Comparison of ENCODE assay signal across 8 cellular contexts in the genomic region with DNA sequence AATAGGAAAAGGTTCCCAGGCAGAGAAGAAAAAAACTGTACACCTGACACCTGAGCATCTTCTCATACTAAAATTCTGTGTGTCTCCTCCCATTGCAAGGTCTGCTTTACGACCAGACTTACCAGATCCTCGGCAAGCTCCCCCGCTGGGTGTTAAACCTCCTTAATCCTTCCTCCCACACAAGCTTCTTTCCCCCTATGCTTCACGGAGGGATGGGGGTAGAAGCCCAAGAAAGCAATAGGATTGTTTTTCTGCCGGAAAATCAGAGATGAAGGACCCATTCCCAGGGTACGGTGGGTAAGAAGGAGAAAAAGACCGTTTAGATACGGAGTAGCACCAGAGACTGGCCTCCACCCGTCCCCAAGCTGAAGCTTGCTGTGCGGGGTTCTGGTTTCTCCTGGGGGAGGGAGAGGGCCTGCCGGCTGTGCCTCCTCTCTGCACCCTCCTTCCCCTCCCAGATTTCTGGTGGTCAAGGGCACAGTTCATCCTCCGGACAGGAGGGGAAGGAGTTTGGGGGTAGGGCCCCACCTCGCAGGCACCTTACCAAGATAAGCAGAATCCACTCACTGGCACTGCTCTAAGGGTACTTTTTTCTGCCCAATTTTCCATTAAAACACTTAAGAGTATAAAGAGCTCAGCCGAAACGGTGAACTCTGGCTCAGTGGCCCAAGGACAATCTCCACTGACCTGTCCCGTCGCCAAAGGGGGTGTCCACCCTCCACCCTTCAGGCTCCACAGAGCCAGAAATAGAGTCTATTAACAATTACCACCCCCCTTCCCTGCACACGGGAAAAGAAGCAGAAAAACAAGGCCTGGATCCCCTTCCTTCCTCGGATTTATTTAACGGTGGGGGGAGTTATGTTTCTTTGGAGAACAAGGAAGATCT. TPM values are rescaled to one million over a fixed set of nuclear protein-coding genes. Genes with fewer than 3 reads are reported as not detected.
A peak's percentile ranks its signal among the peaks of the same experiment; 100 is the strongest.
DNase-seq lines count a peak whose midpoint lies in the region; ATAC-seq and TF ChIP-seq lines count a peak whose summit lies in the region.

No MANE protein-coding gene starts in this region.

- peaks cover 50% of the 10 kb centered on the region for H3K79me2 ChIP-seq in mesendoderm (ENCODE audit: control insufficient read depth, insufficient read depth, low read length)

- peak overlapping the region; percentile 93 for H3K9ac ChIP-seq in HUES48 (ENCODE audit: low read depth, low read length)
- H3K9ac ChIP-seq in colonic mucosa (ENCODE audit: low read depth in 2 of 2, low read length in 2 of 2), result peak overlapping the region; percentile 100
- H3K9ac ChIP-seq in mesendoderm (ENCODE audit: low read length), result peak overlapping the region; percentile 99

- H3K79me1 ChIP-seq in mesendoderm (ENCODE audit: low read length), result peaks cover 9% of the 10 kb centered on the region

- H3K4ac ChIP-seq in mesendoderm (ENCODE audit: low read depth, low read length), result peak overlapping the region; percentile 93

- peaks cover 31% of the 10 kb centered on the region for H3K36me3 Mint-ChIP-seq in CD8-positive, alpha-beta T cell

- peak overlapping the region; percentile 79 for H3K4me3 ChIP-seq in CD8-positive, alpha-beta T cell (ENCODE audit: low read depth, low read length)
- H3K4me3 ChIP-seq in HUES48 (ENCODE audit: low read depth, low read length), result peak overlapping the region; percentile 80
- peak overlapping the region; percentile 89 for H3K4me3 ChIP-seq in colonic mucosa
- peak overlapping the region; percentile 98 for H3K4me3 ChIP-seq in mesendoderm (ENCODE audit: low read length)
- H3K4me3 ChIP-seq in thyroid gland (replicated peaks in 1 of 3), result peak overlapping the region; percentile 91 to 99 (median 99)

- peak overlapping the region; percentile 78 for H3K27ac ChIP-seq in CD8-positive, alpha-beta T cell (ENCODE audit: low read depth, low read length)
- H3K27ac ChIP-seq in HUES48 (ENCODE audit: low read depth, low read length) (peak overlapping the region; percentile 100), colonic mucosa (peak overlapping the region; percentile 99), mesendoderm (ENCODE audit: low read depth, low read length) (peak overlapping the region; percentile 71), thyroid gland (peak overlapping the region; percentile 99 to 100 (median 99))

- TF ChIP-seq CTCF in CD8-positive, alpha-beta T cell (IDR thresholded peaks at IDR 0.05), result no peak
- no peak for TF ChIP-seq CTCF in colonic mucosa (IDR thresholded peaks at IDR 0.05)
- TF ChIP-seq CTCF in thyroid gland (IDR thresholded peaks at IDR 0.05), result no peak

- POLR2A ChIA-PET in CD8-positive, alpha-beta T cell (lab: Charles Lee), result interaction anchor here (0.9 to 7.5 kb wide), 9 partner anchors 9 to 221 kb away, joined by 3 to 85 read pairs (median 5); partner anchors contain the start of genes ACO2, PHF5A, PMM1 and TEF

- no peak for ATAC-seq in CD8-positive, alpha-beta T cell

- DNase-seq in CD8-positive, alpha-beta T cell, result peak in 5 of 7 experiments; percentile 18 to 54 (median 33)
- DNase-seq in T-helper 9 cell (peak; percentile 7), colonic mucosa (peak; percentile 45), mesendoderm (peak; percentile 87), thyroid gland (peak; percentile 72 to 74), HuH-7 (ENCODE audit: low spot score) (no peak), A172 (ENCODE audit: low spot score) (no peak)

- H3K4me3 Mint-ChIP-seq in CD8-positive, alpha-beta T cell, result peak overlapping the region; percentile 90

- H3K27me3 ChIP-seq in CD8-positive, alpha-beta T cell (ENCODE audit: insufficient read depth, low read length), result no peaks in the 10 kb centered on the region
- H3K27me3 ChIP-seq in HUES48 (ENCODE audit: control insufficient read depth, insufficient read depth, low read length) (no peaks in the 10 kb centered on the region), colonic mucosa (no peaks in the 10 kb centered on the region), mesendoderm (ENCODE audit: insufficient read depth, low read length, poor library complexity) (no peaks in the 10 kb centered on the region), thyroid gland (no peaks in the 10 kb centered on the region)

- H3K18ac ChIP-seq in mesendoderm (ENCODE audit: low read length), result peak overlapping the region; percentile 99

- no peaks in the 10 kb centered on the region for H3K9me3 ChIP-seq in CD8-positive, alpha-beta T cell (ENCODE audit: low read length)
- no peaks in the 10 kb centered on the region for H3K9me3 ChIP-seq in HUES48 (ENCODE audit: control insufficient read depth, insufficient read depth, low read length)
- no peaks in the 10 kb centered on the region for H3K9me3 ChIP-seq in colonic mucosa
- no peaks in the 10 kb centered on the region for H3K9me3 ChIP-seq in thyroid gland

- H3K27me3 Mint-ChIP-seq in CD8-positive, alpha-beta T cell (ENCODE audit: low read depth), result no peaks in the 10 kb centered on the region

- no peak overlapping the region for H4K5ac ChIP-seq in mesendoderm (ENCODE audit: low read length)

- peaks cover 11% of the 10 kb centered on the region for H3K4me1 ChIP-seq in CD8-positive, alpha-beta T cell (ENCODE audit: insufficient read depth, low read length)
- H3K4me1 ChIP-seq in HUES48 (ENCODE audit: control insufficient read depth, insufficient read depth, low read length) (peaks cover 6% of the 10 kb centered on the region), colonic mucosa (peaks cover 11% of the 10 kb centered on the region), mesendoderm (ENCODE audit: control insufficient read depth, low read depth, low read length) (peaks cover 3% of the 10 kb centered on the region), thyroid gland (peaks cover 31 to 38% of the 10 kb centered on the region in 2 donors)

- intact Hi-C loops in CD8-positive, alpha-beta T cell (cut with DNase I, micrococcal nuclease), result loop anchor here (1.0 to 10.0 kb wide), 9 partner anchors 24 to 1169 kb away; partner anchors contain the start of genes ACO2 (in 1 of the 2), EP300 (in 1 of the 2), L3MBTL2 (in 1 of the 2) and NAGA (in 1 of the 2)
- intact Hi-C loops in colonic mucosa (cut with DNase I), result loop anchor here (5.0 kb wide), 1 partner anchor 158 kb away; the partner anchor contains the start of gene RANGAP1
- intact Hi-C loops in thyroid gland (cut with DNase I), result no loop called here

- H3K9me3 Mint-ChIP-seq in CD8-positive, alpha-beta T cell, result no peaks in the 10 kb centered on the region

- H4K8ac ChIP-seq in mesendoderm (ENCODE audit: low read depth, low read length), result no peak overlapping the region

- peak overlapping the region; percentile 86 for H2BK5ac ChIP-seq in mesendoderm (ENCODE audit: low read length)

- peak overlapping the region; percentile 73 for H2BK120ac ChIP-seq in mesendoderm (ENCODE audit: low read depth, low read length)

- H3K4me1 Mint-ChIP-seq in CD8-positive, alpha-beta T cell (ENCODE audit: low read depth), result peaks cover 36% of the 10 kb centered on the region

- peak in 1 of 2 donors; percentile 58 for TF ChIP-seq POLR2A in thyroid gland (IDR thresholded peaks at IDR 0.05)

- H3K36me3 ChIP-seq in CD8-positive, alpha-beta T cell (ENCODE audit: insufficient read depth, low read length), result no peaks in the 10 kb centered on the region
- H3K36me3 ChIP-seq in HUES48 (ENCODE audit: control insufficient read depth, insufficient read depth, low read length), result peaks cover 25% of the 10 kb centered on the region
- H3K36me3 ChIP-seq in colonic mucosa, result no peaks in the 10 kb centered on the region
- H3K36me3 ChIP-seq in mesendoderm (ENCODE audit: control insufficient read depth, insufficient read depth, low read length), result peaks cover 3% of the 10 kb centered on the region
- H3K36me3 ChIP-seq in thyroid gland, result peaks cover 5% of the 10 kb centered on the region in 2 donors

- CTCF ChIA-PET in CD8-positive, alpha-beta T cell (lab: Charles Lee), result interaction anchor here (1.0 to 1.7 kb wide), 3 partner anchors 19 to 42 kb away, joined by 4 to 5 read pairs (median 4); partner anchors contain the start of gene PHF5A

- H2AK5ac ChIP-seq in mesendoderm (ENCODE audit: low read length), result peak overlapping the region; percentile 88

- peak overlapping the region; percentile 91 for H3K56ac ChIP-seq in mesendoderm (ENCODE audit: low read length)

- peak overlapping the region; percentile 95 for H3K27ac Mint-ChIP-seq in CD8-positive, alpha-beta T cell

- H2BK15ac ChIP-seq in mesendoderm (replicated peaks; ENCODE audit: low read depth), result no peak overlapping the region

- H3K4me2 ChIP-seq in mesendoderm (ENCODE audit: low read length), result peak overlapping the region; percentile 90

- WGBS in mesendoderm (ENCODE audit: extremely low coverage, insufficient coverage, low lambda C conversion rate), result no CpG with 5 or more reads among the region's 20 CpGs
- WGBS in thyroid gland, 2 donors, result 0 to 1% methylated on average over 20 of the region's 20 CpGs

- H3K23ac ChIP-seq in mesendoderm (ENCODE audit: low read length), result peak overlapping the region; percentile 86

RNA-seq across cellular contexts. Expression of gene TOB2, which starts 1.2 kb away (rescaled TPM):
- total RNA-seq in CD8-positive, alpha-beta T cell, result 10 to 100 TPM; 27.0 to 33.5 TPM
- total RNA-seq in colonic mucosa, result 10 to 100 TPM; 63.2 to 66.1 TPM
- 23.7 TPM for polyA plus RNA-seq in mesendoderm (2013, experiment 1 of 2)
- 25.4 TPM for polyA plus RNA-seq in mesendoderm (2013, experiment 2 of 2)
- total RNA-seq in thyroid gland, result 100 to 1,000 TPM in 3 of 4 donors, 10 to 100 TPM in 1; 66.5 to 130 (median 115) TPM
- total RNA-seq in A172 (2014; rRNA removed; shearing (Covaris generic)), result 6.2 and 7.2 TPM in 2 replicates

RNA-seq across cellular contexts. Expression of gene PHF5A, which starts 23.1 kb away (rescaled TPM):
- total RNA-seq in CD8-positive, alpha-beta T cell, result 10 to 100 TPM; 52.9 to 57.4 TPM
- total RNA-seq in colonic mucosa (10 to 100 TPM; 39.5 to 55.0 TPM), thyroid gland (10 to 100 TPM; 22.4 to 58.3 (median 39.4) TPM)
- 112 TPM for polyA plus RNA-seq in mesendoderm (2013, experiment 1 of 2)
- 109 TPM for polyA plus RNA-seq in mesendoderm (2013, experiment 2 of 2)
- total RNA-seq in A172 (2014; rRNA removed; shearing (Covaris generic)), result 63.7 and 71.3 TPM in 2 replicates

RNA-seq across cellular contexts. Expression of gene ACO2, which starts 23.5 kb away (rescaled TPM):
- 10 to 100 TPM; 83.7 to 95.2 TPM for total RNA-seq in CD8-positive, alpha-beta T cell
- total RNA-seq in colonic mucosa, result 100 to 1,000 TPM; 254 to 268 TPM
- polyA plus RNA-seq in mesendoderm (2013, experiment 1 of 2), result 33.3 TPM
- 33.1 TPM for polyA plus RNA-seq in mesendoderm (2013, experiment 2 of 2)
- 100 to 1,000 TPM in 3 of 4 donors, 10 to 100 TPM in 1; 81.3 to 205 (median 135) TPM for total RNA-seq in thyroid gland
- 34.3 and 41.2 TPM in 2 replicates for total RNA-seq in A172 (2014; rRNA removed; shearing (Covaris generic))

Comparison
In these comparisons a context has a peak if more than half of its experiments do, and no peak if none do; other contexts are left out.
1. DNase-seq: peak in CD8-positive, alpha-beta T cell (5 of 7), T-helper 9 cell (single experiment), colonic mucosa (single experiment), mesendoderm (single experiment) and thyroid gland (2 of 2); none in HuH-7 (single experiment) and A172 (single experiment).
2. Peak in every context shown above with its lines, with median percentiles within 50 percentile points of each other: H3K27ac ChIP-seq, H3K4me3 ChIP-seq and H3K9ac ChIP-seq.